Comparison of ENCODE assay signal across 8 cellular contexts in genomic region chr1:54287176-54287650, GRCh38.
A peak's percentile ranks its signal among the peaks of the same experiment; 100 is the strongest.
DNase-seq lines count a peak whose midpoint lies in the region; ATAC-seq and TF ChIP-seq lines count a peak whose summit lies in the region.

No MANE protein-coding gene starts in this region.

- CTCF ChIA-PET in activated CD4-positive, alpha-beta T cell treated with anti-CD3 and anti-CD28 coated beads for 36 hours (lab: Charles Lee), result interaction anchor here (1.1 kb wide), 1 partner anchor 24 kb away, joined by 3 read pairs; no protein-coding TSS in a partner anchor

- POLR2A ChIA-PET in activated CD4-positive, alpha-beta T cell treated with anti-CD3 and anti-CD28 coated beads for 36 hours (lab: Charles Lee), result interaction anchor here (0.5 kb wide), 1 partner anchor 113 kb away, joined by 3 read pairs; no protein-coding TSS in a partner anchor

- no peak for TF ChIP-seq CTCF in chondrocyte (IDR thresholded peaks at IDR 0.05)

- no peaks in the 10 kb centered on the region for H3K9me3 Mint-ChIP-seq in activated CD4-positive, alpha-beta T cell treated with anti-CD3 and anti-CD28 coated beads for 36 hours (ENCODE audit: low read depth)
- no peaks in the 10 kb centered on the region for H3K9me3 Mint-ChIP-seq in chondrocyte (ENCODE audit: low read depth)

- H3K4me1 Mint-ChIP-seq in activated CD4-positive, alpha-beta T cell treated with anti-CD3 and anti-CD28 coated beads for 36 hours, result peaks cover 94% of the 10 kb centered on the region
- peaks cover 30% of the 10 kb centered on the region for H3K4me1 Mint-ChIP-seq in chondrocyte (ENCODE audit: low read depth)

- no peaks in the 10 kb centered on the region for H3K27me3 Mint-ChIP-seq in activated CD4-positive, alpha-beta T cell treated with anti-CD3 and anti-CD28 coated beads for 36 hours
- H3K27me3 Mint-ChIP-seq in chondrocyte (ENCODE audit: low read depth), result no peaks in the 10 kb centered on the region

- peaks cover 4% of the 10 kb centered on the region for H3K36me3 Mint-ChIP-seq in activated CD4-positive, alpha-beta T cell treated with anti-CD3 and anti-CD28 coated beads for 36 hours (ENCODE audit: low read depth)
- no peaks in the 10 kb centered on the region for H3K36me3 Mint-ChIP-seq in chondrocyte (ENCODE audit: low read depth)

- DNase-seq in DMS79 treated with DMSO at 0.1 percent for 48 hours (lab: John Stamatoyannopoulos, UW) (peak; percentile 95), LHCN-M2 (ENCODE audit: low read depth) (peak; percentile 66), chondrocyte (ENCODE audit: low spot score) (no peak), mesenteric fat pad (ENCODE audit: low spot score) (peak; percentile 93), SHP77 treated with DMSO at 0.1 percent for 48 hours (lab: John Stamatoyannopoulos, UW) (no peak), HPDE6-E6E7 (ENCODE audit: extremely low spot score) (no peak)
- DNase-seq in activated CD4-positive, alpha-beta T cell treated with anti-CD3 and anti-CD28 coated beads for 36 hours, result peak; percentile 90
- peak; percentile 15 for DNase-seq in stimulated activated CD8-positive, alpha-beta memory T cell treated with anti-CD3 and anti-CD28 coated beads, Interleukin-15, amount 100 ng/mL, for 24 hours (ENCODE audit: low read depth)

- peak overlapping the region; percentile 59 for H3K4me3 Mint-ChIP-seq in activated CD4-positive, alpha-beta T cell treated with anti-CD3 and anti-CD28 coated beads for 36 hours
- H3K4me3 Mint-ChIP-seq in chondrocyte (ENCODE audit: unreplicated experiment), result no peak overlapping the region

- peak; percentile 88 for ATAC-seq in activated CD4-positive, alpha-beta T cell treated with anti-CD3 and anti-CD28 coated beads for 36 hours

- intact Hi-C loops in activated CD4-positive, alpha-beta T cell treated with anti-CD3 and anti-CD28 coated beads for 36 hours (cut with DNase I, micrococcal nuclease), result loop anchor here (1.0 to 10.0 kb wide), 7 partner anchors 68 to 515 kb away; partner anchors contain the start of genes SSBP3 (in 2 of the 2) and TTC22 (in 1 of the 2)

- H3K27ac Mint-ChIP-seq in activated CD4-positive, alpha-beta T cell treated with anti-CD3 and anti-CD28 coated beads for 36 hours, result peak overlapping the region; percentile 97
- peak overlapping the region; percentile 89 for H3K27ac Mint-ChIP-seq in chondrocyte (ENCODE audit: unreplicated experiment)

Comparison
In these comparisons a context has a peak if more than half of its experiments do, and no peak if none do; other contexts are left out.
1. DNase-seq: peak in DMS79 treated with DMSO at 0.1 percent for 48 hours (single experiment), LHCN-M2 (single experiment), activated CD4-positive, alpha-beta T cell treated with anti-CD3 and anti-CD28 coated beads for 36 hours (single experiment), mesenteric fat pad (single experiment) and stimulated activated CD8-positive, alpha-beta memory T cell treated with anti-CD3 and anti-CD28 coated beads, Interleukin-15, amount 100 ng/mL, for 24 hours (single experiment); none in chondrocyte (single experiment), SHP77 treated with DMSO at 0.1 percent for 48 hours (single experiment) and HPDE6-E6E7 (single experiment).